8 cellular contexts compared by ENCODE assay signal in the genomic region with DNA sequence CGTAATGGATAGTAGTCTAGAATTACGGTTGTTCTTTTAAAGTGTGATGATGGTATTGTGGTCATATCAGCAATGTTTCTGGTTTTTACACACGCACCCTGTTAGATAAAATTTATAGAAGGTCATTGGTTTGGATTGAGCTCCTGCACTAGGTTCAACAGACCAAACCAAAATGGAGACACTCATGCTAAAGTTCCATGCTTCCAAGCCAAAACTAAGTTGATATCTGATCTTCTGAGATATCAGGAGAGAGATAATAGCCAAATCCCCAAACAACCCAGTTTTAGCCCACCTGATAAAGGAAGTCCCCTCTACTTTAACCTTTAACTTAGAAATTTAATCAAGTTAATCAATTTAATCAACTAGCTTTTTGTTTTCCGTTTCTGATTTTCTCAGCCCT. TPM values are rescaled to one million over a fixed set of nuclear protein-coding genes. Genes with fewer than 3 reads are reported as not detected.
DNase-seq lines count a peak whose midpoint lies in the region; ATAC-seq and TF ChIP-seq lines count a peak whose summit lies in the region.
"Had no signal": no experiment of that assay in that cellular context is flagged by ENCODE, and none has a peak within 500 bp of the region (broad histone marks: within the 10 kb centered on the region; RNA-seq: fewer than 3 reads in every experiment).

No MANE protein-coding gene starts in this region.

- H4K20me1 ChIP-seq in GM23338 (replicated peaks; ENCODE audit: insufficient read depth), result peaks cover 3% of the 10 kb centered on the region; the same call in 1 of the 2 replicates

- peak overlapping the region; percentile 84 for H3K4me2 ChIP-seq in GM23338

- no peaks in the 10 kb centered on the region for H3K9me2 ChIP-seq in GM23338 (ENCODE audit: insufficient read depth)

- H3K27ac Mint-ChIP-seq in GM23338 (no peak overlapping the region), endodermal cell (peak overlapping the region; percentile 97), progenitor cell of endocrine pancreas (no peak overlapping the region)

- H3K9me3 Mint-ChIP-seq in GM23338, result no peaks in the 10 kb centered on the region
- H3K9me3 Mint-ChIP-seq in endodermal cell, result no peaks in the 10 kb centered on the region
- H3K9me3 Mint-ChIP-seq in progenitor cell of endocrine pancreas (ENCODE audit: low read depth), result no peaks in the 10 kb centered on the region

- no peaks in the 10 kb centered on the region for H3K36me3 ChIP-seq in GM23338 (ENCODE audit: insufficient read depth)
- peaks cover 17% of the 10 kb centered on the region for H3K36me3 ChIP-seq in RWPE2 (ENCODE audit: low read depth)
- H3K36me3 ChIP-seq in endodermal cell (ENCODE audit: control insufficient read depth, insufficient read depth, low read length), result peaks cover 17% of the 10 kb centered on the region
- peaks cover 8 to 17% of the 10 kb centered on the region in 2 donors for H3K36me3 ChIP-seq in ascending aorta

- H3K4me1 Mint-ChIP-seq in GM23338 (peaks cover 19% of the 10 kb centered on the region), endodermal cell (peaks cover 15% of the 10 kb centered on the region), progenitor cell of endocrine pancreas (ENCODE audit: low read depth) (peaks cover 18% of the 10 kb centered on the region)

- DNase-seq in GM23338 (ENCODE audit: low spot score) (no peak), RWPE2 (ENCODE audit: low spot score) (no peak), endodermal cell (no peak), progenitor cell of endocrine pancreas (ENCODE audit: low spot score, unreplicated experiment) (no peak), ascending aorta (ENCODE audit: low spot score in 2 of 2) (no peak), NCI-H128 (lab: John Stamatoyannopoulos, UW; ENCODE audit: unreplicated experiment) (no peak)
- DNase-seq: NCI-H510A had no signal

- H3K9ac ChIP-seq in endodermal cell (ENCODE audit: extremely low read depth, low read length, poor library complexity, severe bottlenecking), result peak overlapping the region; percentile 75

- H3K4me3 Mint-ChIP-seq in GM23338 (peak overlapping the region; percentile 96), endodermal cell (peak overlapping the region; percentile 96), progenitor cell of endocrine pancreas (ENCODE audit: low read depth) (peak overlapping the region; percentile 97)

- H3F3A ChIP-seq in GM23338 (replicated peaks; ENCODE audit: low read depth), result peaks cover 13% of the 10 kb centered on the region; the same call in 1 of the 2 replicates

- H3K27me3 Mint-ChIP-seq in GM23338 (ENCODE audit: insufficient read depth, low read depth, poor library complexity), result peaks cover 7% of the 10 kb centered on the region
- no peaks in the 10 kb centered on the region for H3K27me3 Mint-ChIP-seq in endodermal cell (ENCODE audit: insufficient read depth)
- H3K27me3 Mint-ChIP-seq in progenitor cell of endocrine pancreas, result no peaks in the 10 kb centered on the region

- H3K4me1 ChIP-seq in GM23338 (ENCODE audit: insufficient read depth) (peaks cover 16% of the 10 kb centered on the region), RWPE2 (ENCODE audit: insufficient read depth, poor library complexity, severe bottlenecking) (peaks cover 6% of the 10 kb centered on the region), endodermal cell (ENCODE audit: control insufficient read depth, insufficient read depth, low read length) (no peaks in the 10 kb centered on the region), ascending aorta (peaks cover 5 to 11% of the 10 kb centered on the region in 2 donors)

- no peak for ATAC-seq in GM23338
- no peak for ATAC-seq in RWPE2 (ENCODE audit: low read depth)
- ATAC-seq in GM21367 (IDR thresholded peaks at IDR 0.05; ENCODE audit: unreplicated experiment), result no peak

- peak overlapping the region; percentile 76 for H3K4me3 ChIP-seq in GM23338
- H3K4me3 ChIP-seq in RWPE2 (ENCODE audit: severe bottlenecking), result peak overlapping the region; percentile 48
- H3K4me3 ChIP-seq in endodermal cell (ENCODE audit: low read length), result peak overlapping the region; percentile 96
- H3K4me3 ChIP-seq in ascending aorta, result peak overlapping the region in 1 of 2 donors; percentile 78

- no peak overlapping the region for H2AFZ ChIP-seq in GM23338

- H3K9me3 ChIP-seq in RWPE2 (ENCODE audit: severe bottlenecking), result no peaks in the 10 kb centered on the region
- H3K9me3 ChIP-seq in endodermal cell (ENCODE audit: control insufficient read depth, low read length), result no peaks in the 10 kb centered on the region
- no peaks in the 10 kb centered on the region for H3K9me3 ChIP-seq in ascending aorta

- H3K36me3 Mint-ChIP-seq in GM23338 (ENCODE audit: low read depth), result peaks cover 13% of the 10 kb centered on the region; the same call in 2 of the 3 replicates
- peaks cover 8% of the 10 kb centered on the region for H3K36me3 Mint-ChIP-seq in endodermal cell (ENCODE audit: low read depth)
- H3K36me3 Mint-ChIP-seq in progenitor cell of endocrine pancreas (ENCODE audit: insufficient read depth), result no peaks in the 10 kb centered on the region

- H3K27me3 ChIP-seq in GM23338 (ENCODE audit: insufficient read depth) (no peaks in the 10 kb centered on the region), RWPE2 (ENCODE audit: insufficient read depth, poor library complexity, severe bottlenecking) (no peaks in the 10 kb centered on the region), endodermal cell (ENCODE audit: control insufficient read depth, insufficient read depth, low read length, poor library complexity, severe bottlenecking) (no peaks in the 10 kb centered on the region), ascending aorta (no peaks in the 10 kb centered on the region)

- no peak for TF ChIP-seq CTCF in GM23338 (conservative IDR thresholded peaks at IDR 0.05; ENCODE audit: low read depth in 2 of 2)
- no peak for TF ChIP-seq CTCF in RWPE2 (IDR thresholded peaks at IDR 0.05; ENCODE audit: poor library complexity, severe bottlenecking)
- TF ChIP-seq CTCF in endodermal cell (conservative IDR thresholded peaks at IDR 0.05), result no peak
- TF ChIP-seq CTCF in progenitor cell of endocrine pancreas (IDR thresholded peaks at IDR 0.05; ENCODE audit: unreplicated experiment), result no peak
- no peak for TF ChIP-seq CTCF in ascending aorta (IDR thresholded peaks at IDR 0.05)

- H3K27ac ChIP-seq in GM23338 (ENCODE audit: low read depth) (no peak overlapping the region), RWPE2 (ENCODE audit: poor library complexity, severe bottlenecking) (no peak overlapping the region), endodermal cell (ENCODE audit: low read depth, low read length) (no peak overlapping the region), ascending aorta (no peak overlapping the region)

- H3K79me2 ChIP-seq in GM23338 (replicated peaks; ENCODE audit: insufficient read depth), result peaks cover 51% of the 10 kb centered on the region

- intact Hi-C loops in ascending aorta (cut with DNase I), result no loop called here

- WGBS in endodermal cell (ENCODE audit: insufficient coverage in 1 of 2, insufficient read length in 1 of 2), 2 experiments, result 95 to 100% methylated on average over 3 to 4 of the region's 4 CpGs

RNA-seq across cellular contexts. Expression of a gene that starts 1.2 kb away (rescaled TPM):
- 88.5 and 89.8 TPM in 2 replicates for total RNA-seq in GM23338 (2014; rRNA removed; shearing (Covaris generic))
- 141 and 143 TPM in 2 replicates for polyA plus RNA-seq in GM23338 (2016; fragmentation: Nextera tagmentation; extraction: Ambion mirVana)
- total RNA-seq in endodermal cell (10 to 100 TPM; 58.0 to 62.3 TPM), progenitor cell of endocrine pancreas (75.0 and 82.1 TPM in 2 replicates), ascending aorta (85.3 TPM)
- 62.3 TPM for polyA plus RNA-seq in endodermal cell (2013, experiment 1 of 2)
- polyA plus RNA-seq in endodermal cell (2013, experiment 2 of 2), result 59.5 TPM

RNA-seq across cellular contexts. Expression of a gene that starts 1.9 kb away (rescaled TPM):
- total RNA-seq in GM23338 (2014; rRNA removed; shearing (Covaris generic)), result 3.8 and 10.5 TPM in 2 replicates
- polyA plus RNA-seq in GM23338 (2016; fragmentation: Nextera tagmentation; extraction: Ambion mirVana), result 2.0 and 2.3 TPM in 2 replicates
- 1 to 10 TPM; 3.7 to 6.9 TPM for total RNA-seq in endodermal cell
- 0.53 TPM for polyA plus RNA-seq in endodermal cell (2013, experiment 1 of 2)
- 0.25 TPM for polyA plus RNA-seq in endodermal cell (2013, experiment 2 of 2)
- 6.8 and 8.3 TPM in 2 replicates for total RNA-seq in progenitor cell of endocrine pancreas
- total RNA-seq in ascending aorta, result not detected

RNA-seq across cellular contexts. Expression of a gene that starts 11.8 kb away (rescaled TPM):
- total RNA-seq in GM23338 (2014; rRNA removed; shearing (Covaris generic)), result 32.1 and 41.6 TPM in 2 replicates
- polyA plus RNA-seq in GM23338 (2016; fragmentation: Nextera tagmentation; extraction: Ambion mirVana), result 8.6 and 10.3 TPM in 2 replicates
- 10 to 100 TPM; 67.6 to 69.6 TPM for total RNA-seq in endodermal cell
- 29.6 TPM for polyA plus RNA-seq in endodermal cell (2013, experiment 1 of 2)
- polyA plus RNA-seq in endodermal cell (2013, experiment 2 of 2), result 27.0 TPM
- 61.2 and 64.5 TPM in 2 replicates for total RNA-seq in progenitor cell of endocrine pancreas
- 23.6 TPM for total RNA-seq in ascending aorta

RNA-seq across cellular contexts. Expression of a gene that starts 51.4 kb away (rescaled TPM):
- total RNA-seq in GM23338 (2014; rRNA removed; shearing (Covaris generic)), result 44.0 and 54.8 TPM in 2 replicates
- 40.2 and 45.8 TPM in 2 replicates for polyA plus RNA-seq in GM23338 (2016; fragmentation: Nextera tagmentation; extraction: Ambion mirVana)
- 1 to 10 TPM; 4.9 to 9.0 TPM for total RNA-seq in endodermal cell
- 7.5 TPM for polyA plus RNA-seq in endodermal cell (2013, experiment 1 of 2)
- polyA plus RNA-seq in endodermal cell (2013, experiment 2 of 2), result 6.7 TPM
- total RNA-seq in progenitor cell of endocrine pancreas, result 43.4 and 58.0 TPM in 2 replicates
- 116 TPM for total RNA-seq in ascending aorta
